Comparison of ENCODE assay signal across 33 cellular contexts in genomic region chr22:33962409-33962808, GRCh38.
"Had no signal": no experiment of that assay in that cellular context is flagged by ENCODE, and none has a peak within 500 bp of the region (broad histone marks: within the 10 kb centered on the region; RNA-seq: fewer than 3 reads in every experiment).

No MANE protein-coding gene starts in this region.

- H3K9me3 Mint-ChIP-seq: activated naive CD8-positive, alpha-beta T cell treated with anti-CD3 and anti-CD28 coated beads for 36 hours; activated T-helper 17 cell treated with anti-CD3 and anti-CD28 coated beads, Interleukin-2, amount 50 U/mL, for 72 hours had no signal

- H3K9me3 ChIP-seq: MG63 had no signal

- H3K27ac ChIP-seq: brain microvascular endothelial cell, PC-9, WERI-Rb-1 had no signal

- H3K4me3 Mint-ChIP-seq: activated CD4-positive, alpha-beta T cell treated with anti-CD3 and anti-CD28 coated beads, Interleukin-2, amount 10 ng/mL, durations not matched to agents 24 days and 14 days; activated CD8-positive, alpha-beta T cell treated with anti-CD3 and anti-CD28 coated beads for 36 hours; activated naive CD8-positive, alpha-beta T cell treated with anti-CD3 and anti-CD28 coated beads for 36 hours; activated T-cell treated with anti-CD3 and anti-CD28 coated beads, Interleukin-2, amount 50 U/mL, for 72 hours; activated T-helper 17 cell treated with anti-CD3 and anti-CD28 coated beads, Interleukin-2, amount 50 U/mL, for 72 hours had no signal

- ATAC-seq: activated CD8-positive, alpha-beta T cell treated with anti-CD3 and anti-CD28 coated beads for 36 hours; activated T-cell treated with anti-CD3 and anti-CD28 coated beads, Interleukin-2, amount 50 U/mL, for 72 hours; activated T-helper 17 cell treated with anti-CD3 and anti-CD28 coated beads, Interleukin-2, amount 50 U/mL, for 72 hours had no signal

- H3K4me1 Mint-ChIP-seq: activated CD4-positive, alpha-beta T cell treated with anti-CD3 and anti-CD28 coated beads, Interleukin-2, amount 10 ng/mL, durations not matched to agents 24 days and 14 days; activated naive CD8-positive, alpha-beta T cell treated with anti-CD3 and anti-CD28 coated beads for 36 hours; activated T-helper 17 cell treated with anti-CD3 and anti-CD28 coated beads, Interleukin-2, amount 50 U/mL, for 72 hours had no signal

- H3K4me2 ChIP-seq: PC-9 had no signal

- H3K36me3 Mint-ChIP-seq: activated naive CD8-positive, alpha-beta T cell treated with anti-CD3 and anti-CD28 coated beads for 36 hours had no signal

- H3K27me3 Mint-ChIP-seq: activated CD4-positive, alpha-beta T cell treated with anti-CD3 and anti-CD28 coated beads, Interleukin-2, amount 10 ng/mL, durations not matched to agents 24 days and 14 days; activated CD8-positive, alpha-beta T cell treated with anti-CD3 and anti-CD28 coated beads for 36 hours; activated naive CD8-positive, alpha-beta T cell treated with anti-CD3 and anti-CD28 coated beads for 36 hours; activated T-helper 17 cell treated with anti-CD3 and anti-CD28 coated beads, Interleukin-2, amount 50 U/mL, for 72 hours had no signal

- H3K27ac Mint-ChIP-seq: activated CD4-positive, alpha-beta T cell treated with anti-CD3 and anti-CD28 coated beads, Interleukin-2, amount 10 ng/mL, durations not matched to agents 24 days and 14 days; activated CD8-positive, alpha-beta T cell treated with anti-CD3 and anti-CD28 coated beads for 36 hours; activated naive CD8-positive, alpha-beta T cell treated with anti-CD3 and anti-CD28 coated beads for 36 hours; activated T-cell treated with anti-CD3 and anti-CD28 coated beads, Interleukin-2, amount 50 U/mL, for 72 hours; activated T-helper 17 cell treated with anti-CD3 and anti-CD28 coated beads, Interleukin-2, amount 50 U/mL, for 72 hours had no signal

- DNase-seq: activated CD4-positive, alpha-beta T cell treated with anti-CD3 and anti-CD28 coated beads, Interleukin-2, amount 10 ng/mL, durations not matched to agents 24 days and 14 days; activated CD4-positive, alpha-beta T cell treated with anti-CD3 and anti-CD28 coated beads, Interleukin-2, amount 50 U/mL, for 4 hours; activated CD8-positive, alpha-beta T cell treated with anti-CD3 and anti-CD28 coated beads for 36 hours; activated effector memory CD4-positive, alpha-beta T cell treated with anti-CD3 and anti-CD28 coated beads, Interleukin-2, amount 50 U/mL, for 16 hours; activated naive CD4-positive, alpha-beta T cell; activated naive CD4-positive, alpha-beta T cell treated with anti-CD3 and anti-CD28 coated beads, Interleukin-2, amount 50 U/mL, for 16 hours; activated naive CD8-positive, alpha-beta T cell treated with anti-CD3 and anti-CD28 coated beads for 36 hours; activated T-cell treated with anti-CD3 and anti-CD28 coated beads, Interleukin-2, amount 50 U/mL, for 1 hour; activated T-cell treated with anti-CD3 and anti-CD28 coated beads, Interleukin-2, amount 50 U/mL, for 72 hours; amniotic stem cell; aorta; brain microvascular endothelial cell; central memory CD4-positive, alpha-beta T cell; Kasumi-1; KBM-7; MG63; NCI-H1092; NCI-H1436 treated with DMSO at 0.1 percent for 48 hours; NCI-H1694 treated with DMSO at 0.1 percent for 48 hours; NCI-H2029; NCI-H345; NCI-H510A; NCI-H526; NCI-H748 treated with DMSO at 0.1 percent for 48 hours; NK-92 treated with Interleukin-12 subunit alpha and Interleukin-12 subunit beta, amount 100 ng/mL, for 24 hours; PC-9; Right ventricle myocardium superior; SW 1271; T-helper 1 cell; T-helper 2 cell; T-helper 9 cell; WERI-Rb-1 had no signal

- H3K4me3 ChIP-seq: MG63, PC-9 had no signal

- H3K27me3 ChIP-seq: brain microvascular endothelial cell, MG63 had no signal

- H3K36me3 ChIP-seq: brain microvascular endothelial cell, MG63, WERI-Rb-1 had no signal
